1 cellular context compared by ENCODE assay signal in genomic region chr20:58408603-58409246, GRCh38.
A peak's percentile ranks its signal among the peaks of the same experiment; 100 is the strongest.
TF ChIP-seq lines count a peak whose summit lies in the region.

No MANE protein-coding gene starts in this region.

TF ChIP-seq in HepG2, 621 proteins besides CTCF, POLR2A, EP300 and RAD21 (continued from another document and continues in another):
- TF ChIP-seq ETS1 (CRISPR knock-in tag; IDR thresholded peaks at IDR 0.05): no peak
- TF ChIP-seq FOXP1 (IDR thresholded peaks at IDR 0.05): no peak
- TF ChIP-seq FOXP1 (CRISPR knock-in tag; IDR thresholded peaks at IDR 0.05): peak; percentile 68; the same call in 1 of the 2 replicates
- TF ChIP-seq MED13 (CRISPR knock-in tag; IDR thresholded peaks at IDR 0.05): no peak
- TF ChIP-seq ZNF768 (CRISPR knock-in tag; IDR thresholded peaks at IDR 0.05): no peak
- TF ChIP-seq ESRRA (CRISPR knock-in tag; IDR thresholded peaks at IDR 0.05; ENCODE audit: low read depth): no peak
- no peak for TF ChIP-seq USF2 (IDR thresholded peaks at IDR 0.05; ENCODE audit: low read depth, low read length)
- no peak for TF ChIP-seq USF2 (CRISPR knock-in tag; IDR thresholded peaks at IDR 0.05; ENCODE audit: borderline replicate concordance)
- no peak for TF ChIP-seq ZKSCAN5 (CRISPR knock-in tag; IDR thresholded peaks at IDR 0.05)
- no peak for TF ChIP-seq CREB1 (IDR thresholded peaks at IDR 0.05)
- TF ChIP-seq CREB1 (CRISPR knock-in tag; IDR thresholded peaks at IDR 0.05): no peak
- TF ChIP-seq ZNF280B (CRISPR knock-in tag; IDR thresholded peaks at IDR 0.05; ENCODE audit: borderline replicate concordance): no peak
- no peak for TF ChIP-seq KMT2A (CRISPR knock-in tag; IDR thresholded peaks at IDR 0.05)
- TF ChIP-seq ZNF484 (CRISPR knock-in tag; IDR thresholded peaks at IDR 0.05; ENCODE audit: borderline replicate concordance, low read depth): no peak
- no peak for TF ChIP-seq ZSCAN25 (CRISPR knock-in tag; IDR thresholded peaks at IDR 0.05)
- no peak for TF ChIP-seq ZNF18 (CRISPR knock-in tag; IDR thresholded peaks at IDR 0.05; ENCODE audit: insufficient replicate concordance)
- peak; percentile 55 for TF ChIP-seq TEAD3 (CRISPR knock-in tag; optimal IDR thresholded peaks at IDR 0.05; ENCODE audit: borderline replicate concordance)
- TF ChIP-seq BATF2 (CRISPR knock-in tag; IDR thresholded peaks at IDR 0.05): no peak
- no peak for TF ChIP-seq ARID2 (CRISPR knock-in tag; IDR thresholded peaks at IDR 0.05; ENCODE audit: borderline replicate concordance)
- TF ChIP-seq ZNF567 (CRISPR knock-in tag; IDR thresholded peaks at IDR 0.05; ENCODE audit: borderline replicate concordance): no peak
- TF ChIP-seq THAP9 (CRISPR knock-in tag; IDR thresholded peaks at IDR 0.05; ENCODE audit: borderline replicate concordance): no peak
- no peak for TF ChIP-seq MBNL3 (CRISPR knock-in tag; conservative IDR thresholded peaks at IDR 0.05)
- TF ChIP-seq EEA1 (CRISPR knock-in tag; IDR thresholded peaks at IDR 0.05; ENCODE audit: borderline replicate concordance): no peak
- TF ChIP-seq MEIS2 (CRISPR knock-in tag; IDR thresholded peaks at IDR 0.05): no peak
- 0 out of 2 replicates have a peak, but pooled peaks have one; percentile 52 for TF ChIP-seq ZNF644 (CRISPR knock-in tag; IDR thresholded peaks at IDR 0.05; ENCODE audit: low read depth)
- TF ChIP-seq ZNF570 (CRISPR knock-in tag; IDR thresholded peaks at IDR 0.05; ENCODE audit: borderline replicate concordance): no peak
- TF ChIP-seq ZNF710 (CRISPR knock-in tag; IDR thresholded peaks at IDR 0.05; ENCODE audit: borderline replicate concordance): no peak
- no peak for TF ChIP-seq FOXA1 (IDR thresholded peaks at IDR 0.05)
- peak; percentile 44; the same call in 1 of the 2 replicates for TF ChIP-seq FOXA1 (CRISPR knock-in tag; IDR thresholded peaks at IDR 0.05)
- no peak for TF ChIP-seq POLR2AphosphoS5 (IDR thresholded peaks at IDR 0.05; ENCODE audit: low read depth, low read length)
- no peak for TF ChIP-seq ZNF576 (CRISPR knock-in tag; IDR thresholded peaks at IDR 0.05)
- no peak for TF ChIP-seq ZBTB42 (CRISPR knock-in tag; IDR thresholded peaks at IDR 0.05)
- TF ChIP-seq POGZ (CRISPR knock-in tag; IDR thresholded peaks at IDR 0.05): no peak
- TF ChIP-seq ZNF597 (CRISPR knock-in tag; IDR thresholded peaks at IDR 0.05): no peak
- no peak for TF ChIP-seq JDP2 (CRISPR knock-in tag; IDR thresholded peaks at IDR 0.05; ENCODE audit: borderline replicate concordance)
- TF ChIP-seq ATF1 (CRISPR knock-in tag; IDR thresholded peaks at IDR 0.05): 0 out of 2 replicates have a peak, but pooled peaks have one; percentile 1
- no peak for TF ChIP-seq SPEN (CRISPR knock-in tag; IDR thresholded peaks at IDR 0.05; ENCODE audit: low read depth)
- TF ChIP-seq HNF1A (IDR thresholded peaks at IDR 0.05; ENCODE audit: low read depth): no peak
- TF ChIP-seq HNF1A (CRISPR knock-in tag; IDR thresholded peaks at IDR 0.05; ENCODE audit: borderline replicate concordance): peak; percentile 35; the same call in 1 of the 2 replicates
- TF ChIP-seq FOXA3 (CRISPR knock-in tag; IDR thresholded peaks at IDR 0.05): peak; percentile 33; the same call in 1 of the 2 replicates
- peak; percentile 22; the same call in 1 of the 2 replicates for TF ChIP-seq ETV5 (CRISPR knock-in tag; IDR thresholded peaks at IDR 0.05; ENCODE audit: borderline replicate concordance)
